In genomic region chr7:75879771-75880184, GRCh38 we compare ENCODE assay signal across 1 cellular context.
TF ChIP-seq lines count a peak whose summit lies in the region.

No MANE protein-coding gene starts in this region.

TF ChIP-seq in K562, 482 proteins besides CTCF, POLR2A, EP300 and RAD21 (continued from another document and continues in another):
- TF ChIP-seq TAF9B (IDR thresholded peaks at IDR 0.05; ENCODE audit: partially characterized antibody): no peak
- TF ChIP-seq E2F8 (IDR thresholded peaks at IDR 0.05; ENCODE audit: low read depth, partially characterized antibody): no peak
- TF ChIP-seq RBM15 (IDR thresholded peaks at IDR 0.05; ENCODE audit: insufficient read depth, low read length): no peak
- no peak for TF ChIP-seq TFAM (CRISPR knock-in tag; conservative IDR thresholded peaks at IDR 0.05)
- TF ChIP-seq RBM34 (IDR thresholded peaks at IDR 0.05; ENCODE audit: borderline replicate concordance, insufficient read depth, low read length): no peak
- TF ChIP-seq ZNF174 (CRISPR knock-in tag; IDR thresholded peaks at IDR 0.05): no peak
- no peak for TF ChIP-seq ILK (tag; IDR thresholded peaks at IDR 0.05; ENCODE audit: borderline replicate concordance, low read depth)
- peak in 1 of 2 experiments; percentile 14 for TF ChIP-seq AFF1 (IDR thresholded peaks at IDR 0.05; ENCODE audit: low read depth in 1 of 2, partially characterized antibody in 2 of 2)
- no peak for TF ChIP-seq MTA2 (IDR thresholded peaks at IDR 0.05; ENCODE audit: low read depth)
- no peak for TF ChIP-seq SMAD1 (IDR thresholded peaks at IDR 0.05; ENCODE audit: low read depth, low read length, partially characterized antibody)
- TF ChIP-seq SRF (CRISPR knock-in tag; IDR thresholded peaks at IDR 0.05): no peak
- no peak for TF ChIP-seq GTF2E2 (tag; IDR thresholded peaks at IDR 0.05)
- no peak for TF ChIP-seq E2F3 (CRISPR knock-in tag; IDR thresholded peaks at IDR 0.05)
- no peak for TF ChIP-seq ZNF589 (CRISPR knock-in tag; IDR thresholded peaks at IDR 0.05; ENCODE audit: low read depth)
- TF ChIP-seq PML (IDR thresholded peaks at IDR 0.05; ENCODE audit: low read length): 0 out of 2 replicates have a peak, but pooled peaks have one; percentile 19
- no peak for TF ChIP-seq MCM2 (IDR thresholded peaks at IDR 0.05; ENCODE audit: low read depth)
- no peak for TF ChIP-seq CBX1 (IDR thresholded peaks at IDR 0.05; ENCODE audit: low read depth)
- TF ChIP-seq ATF3 (IDR thresholded peaks at IDR 0.05): peak; percentile 94
- TF ChIP-seq ATF3 (CRISPR knock-in tag; conservative IDR thresholded peaks at IDR 0.05): no peak; the same call in 1 of the 2 replicates
- peak; percentile 78 for TF ChIP-seq IRF9 (tag; IDR thresholded peaks at IDR 0.05)
- TF ChIP-seq MAZ (CRISPR knock-in tag; conservative IDR thresholded peaks at IDR 0.05 in 1 of 2, IDR thresholded peaks at IDR 0.05 in 1 of 2): 0 out of 4 replicates have a peak, but pooled peaks of 1 of the 2 experiments have one; percentile 21
- TF ChIP-seq BACH1 (tag; IDR thresholded peaks at IDR 0.05): peak; percentile 53; the same call in 1 of the 2 replicates
- peak; percentile 87 for TF ChIP-seq JUND (IDR thresholded peaks at IDR 0.05; ENCODE audit: borderline replicate concordance, low read depth, low read length)
- TF ChIP-seq JUND (tag; IDR thresholded peaks at IDR 0.05; ENCODE audit: borderline replicate concordance, low read depth, low read length): peak; percentile 89
- TF ChIP-seq RUNX1 (IDR thresholded peaks at IDR 0.05; ENCODE audit: low read depth): no peak
- TF ChIP-seq FIP1L1 (IDR thresholded peaks at IDR 0.05; ENCODE audit: low read depth, low read length, poor library complexity, severe bottlenecking): no peak
- no peak for TF ChIP-seq HMG20A (CRISPR knock-in tag; conservative IDR thresholded peaks at IDR 0.05)
- no peak for TF ChIP-seq ELK3 (CRISPR knock-in tag; IDR thresholded peaks at IDR 0.05)
- TF ChIP-seq HDGF (IDR thresholded peaks at IDR 0.05): no peak
- no peak for TF ChIP-seq ATF2 (CRISPR knock-in tag; IDR thresholded peaks at IDR 0.05)
- no peak for TF ChIP-seq GMEB1 (CRISPR knock-in tag; IDR thresholded peaks at IDR 0.05)
- TF ChIP-seq ZNF778 (CRISPR knock-in tag; IDR thresholded peaks at IDR 0.05): no peak
- no peak for TF ChIP-seq CCAR2 (IDR thresholded peaks at IDR 0.05; ENCODE audit: low read depth, low read length)
- TF ChIP-seq SMAD4 (CRISPR knock-in tag; conservative IDR thresholded peaks at IDR 0.05): no peak
- no peak for TF ChIP-seq ZNF41 (CRISPR knock-in tag; conservative IDR thresholded peaks at IDR 0.05)
- TF ChIP-seq ZNF511 (CRISPR knock-in tag; IDR thresholded peaks at IDR 0.05): no peak
- no peak for TF ChIP-seq ZNF23 (CRISPR knock-in tag; IDR thresholded peaks at IDR 0.05)
- TF ChIP-seq ZNF766 (CRISPR knock-in tag; conservative IDR thresholded peaks at IDR 0.05): peak; percentile 97
- no peak for TF ChIP-seq ZNF134 (CRISPR knock-in tag; conservative IDR thresholded peaks at IDR 0.05)
- peak; percentile 84 for TF ChIP-seq FOXJ2 (tag; IDR thresholded peaks at IDR 0.05)
- TF ChIP-seq MCM5 (IDR thresholded peaks at IDR 0.05; ENCODE audit: low read depth): no peak
- no peak for TF ChIP-seq MAFF (IDR thresholded peaks at IDR 0.05; ENCODE audit: low read length)
- TF ChIP-seq NFE2 (IDR thresholded peaks at IDR 0.05; ENCODE audit: low read depth): peak; percentile 11; the same call in 1 of the 2 replicates
- no peak for TF ChIP-seq PKNOX1 (IDR thresholded peaks at IDR 0.05)
- TF ChIP-seq USF2 (CRISPR knock-in tag; IDR thresholded peaks at IDR 0.05): no peak
- TF ChIP-seq CREB3L1 (IDR thresholded peaks at IDR 0.05; ENCODE audit: borderline replicate concordance, low read depth): no peak
- no peak for TF ChIP-seq ELF2 (CRISPR knock-in tag; IDR thresholded peaks at IDR 0.05)
- TF ChIP-seq CEBPG (CRISPR knock-in tag; IDR thresholded peaks at IDR 0.05): peak; percentile 81
- TF ChIP-seq CEBPG (tag; conservative IDR thresholded peaks at IDR 0.05 in 1 of 2, IDR thresholded peaks at IDR 0.05 in 1 of 2): peak; percentile 96 to 98
- no peak for TF ChIP-seq SRSF1 (IDR thresholded peaks at IDR 0.05; ENCODE audit: low read depth, low read length)
- 0 out of 2 replicates have a peak, but pooled peaks have one; percentile 27 for TF ChIP-seq MYC (IDR thresholded peaks at IDR 0.05; ENCODE audit: low read depth, low read length)
- no peak for TF ChIP-seq MYC (CRISPR knock-in tag; IDR thresholded peaks at IDR 0.05; ENCODE audit: borderline replicate concordance, low read depth)
- 0 out of 2 replicates have a peak, but pooled peaks have one; percentile 9 for TF ChIP-seq ETV1 (tag; conservative IDR thresholded peaks at IDR 0.05; ENCODE audit: low read depth)
- TF ChIP-seq BHLHE40 (IDR thresholded peaks at IDR 0.05; ENCODE audit: low read length): no peak
- TF ChIP-seq CBFB (CRISPR knock-in tag; IDR thresholded peaks at IDR 0.05): no peak
- no peak for TF ChIP-seq PPARD (CRISPR knock-in tag; IDR thresholded peaks at IDR 0.05)
